ENCODE assay signal across 8 cellular contexts in genomic region chr3:49022751-49023171, GRCh38. TPM values are rescaled to one million over a fixed set of nuclear protein-coding genes. Genes with fewer than 3 reads are reported as not detected.
DNase-seq lines count a peak whose midpoint lies in the region; ATAC-seq, FAIRE-seq and TF ChIP-seq lines count a peak whose summit lies in the region.

No MANE protein-coding gene starts in this region.

- H3K27ac ChIP-seq in right atrium auricular region, result peak overlapping the region; percentile 100
- peak overlapping the region; percentile 98 to 99 for H3K27ac ChIP-seq in kidney (ENCODE audit: low read depth in 2 of 2, low read length in 2 of 2)
- H3K27ac ChIP-seq in thoracic aorta, result peak overlapping the region; percentile 99 to 100

- peak overlapping the region; percentile 99 for H3K27ac Mint-ChIP-seq in activated T-helper 1 cell treated with anti-CD3 and anti-CD28 coated beads, Interleukin-12 subunit alpha, Interleukin-12 subunit beta, Interleukin-2, Interleukin-4 antibody, amounts not matched to agents 30 ng/mL and 10 ng/mL and 1 ng/mL, durations not matched to agents 14 hours and 24 hours and 36 hours

- TF ChIP-seq CTCF in right atrium auricular region (IDR thresholded peaks at IDR 0.05) (no peak), kidney (IDR thresholded peaks at IDR 0.05; ENCODE audit: borderline replicate concordance, extremely low read depth, insufficient read depth) (no peak), thoracic aorta (IDR thresholded peaks at IDR 0.05) (no peak)

- H3K4me3 ChIP-seq in right atrium auricular region (peak overlapping the region; percentile 85 to 94), kidney (ENCODE audit: low read length in 2 of 2) (peak overlapping the region; percentile 92 to 97), thoracic aorta (peak overlapping the region; percentile 92)

- no peaks in the 10 kb centered on the region for H3K9me3 Mint-ChIP-seq in activated T-helper 1 cell treated with anti-CD3 and anti-CD28 coated beads, Interleukin-12 subunit alpha, Interleukin-12 subunit beta, Interleukin-2, Interleukin-4 antibody, amounts not matched to agents 30 ng/mL and 10 ng/mL and 1 ng/mL, durations not matched to agents 14 hours and 24 hours and 36 hours

- H3K27me3 ChIP-seq in right atrium auricular region (no peaks in the 10 kb centered on the region), thoracic aorta (replicated peaks; ENCODE audit: insufficient read depth) (no peaks in the 10 kb centered on the region)

- H3K27me3 Mint-ChIP-seq in activated T-helper 1 cell treated with anti-CD3 and anti-CD28 coated beads, Interleukin-12 subunit alpha, Interleukin-12 subunit beta, Interleukin-2, Interleukin-4 antibody, amounts not matched to agents 30 ng/mL and 10 ng/mL and 1 ng/mL, durations not matched to agents 14 hours and 24 hours and 36 hours (ENCODE audit: insufficient read depth), result no peaks in the 10 kb centered on the region

- intact Hi-C loops in cardiac septum (cut with DNase I), result no loop called here
- intact Hi-C loops in activated T-helper 1 cell treated with anti-CD3 and anti-CD28 coated beads, Interleukin-12 subunit alpha, Interleukin-12 subunit beta, Interleukin-2, Interleukin-4 antibody, amounts not matched to agents 30 ng/mL and 10 ng/mL and 1 ng/mL, durations not matched to agents 14 hours and 24 hours and 36 hours (cut with micrococcal nuclease), result loop anchor here (5.0 to 10.0 kb wide), 3 partner anchors 320 to 578 kb away; partner anchors contain the start of genes ATRIP, CCDC51, PFKFB4 and TMA7
- intact Hi-C loops in kidney (cut with DNase I), result no loop called here

- peak overlapping the region; percentile 93 to 100 for H3K9ac ChIP-seq in kidney (ENCODE audit: low read length in 2 of 2)

- H3K9me3 ChIP-seq in right atrium auricular region (no peaks in the 10 kb centered on the region), kidney (ENCODE audit: control insufficient read depth in 1 of 2, low read length in 2 of 2) (no peaks in the 10 kb centered on the region), thoracic aorta (no peaks in the 10 kb centered on the region)

- ATAC-seq in thoracic aorta (ENCODE audit: insufficient number of reproducible peaks, low FRiP score, low read depth) (no peak), left lobe of liver (no peak)

- peaks cover 42% of the 10 kb centered on the region for H3K4me1 Mint-ChIP-seq in activated T-helper 1 cell treated with anti-CD3 and anti-CD28 coated beads, Interleukin-12 subunit alpha, Interleukin-12 subunit beta, Interleukin-2, Interleukin-4 antibody, amounts not matched to agents 30 ng/mL and 10 ng/mL and 1 ng/mL, durations not matched to agents 14 hours and 24 hours and 36 hours (ENCODE audit: low read depth)

- peaks cover 0 to 58% of the 10 kb centered on the region in 2 donors for H3K4me1 ChIP-seq in right atrium auricular region
- peaks cover 7 to 25% of the 10 kb centered on the region in 2 donors for H3K4me1 ChIP-seq in kidney (ENCODE audit: control insufficient read depth in 1 of 2, insufficient read depth in 1 of 2, low read depth in 1 of 2, low read length in 2 of 2)
- peaks cover 29 to 35% of the 10 kb centered on the region in 2 donors for H3K4me1 ChIP-seq in thoracic aorta (ENCODE audit: control insufficient read depth in 1 of 2, low read depth in 2 of 2)

- peak overlapping the region; percentile 91 for H3K4me3 Mint-ChIP-seq in activated T-helper 1 cell treated with anti-CD3 and anti-CD28 coated beads, Interleukin-12 subunit alpha, Interleukin-12 subunit beta, Interleukin-2, Interleukin-4 antibody, amounts not matched to agents 30 ng/mL and 10 ng/mL and 1 ng/mL, durations not matched to agents 14 hours and 24 hours and 36 hours

- H3K36me3 Mint-ChIP-seq in activated T-helper 1 cell treated with anti-CD3 and anti-CD28 coated beads, Interleukin-12 subunit alpha, Interleukin-12 subunit beta, Interleukin-2, Interleukin-4 antibody, amounts not matched to agents 30 ng/mL and 10 ng/mL and 1 ng/mL, durations not matched to agents 14 hours and 24 hours and 36 hours (ENCODE audit: low read depth), result peaks cover 50% of the 10 kb centered on the region

- H3K36me3 ChIP-seq in right atrium auricular region (peaks cover 41% of the 10 kb centered on the region), kidney (ENCODE audit: control insufficient read depth in 1 of 2, insufficient read depth in 2 of 2, low read length in 2 of 2) (peaks cover 19 to 34% of the 10 kb centered on the region in 2 donors), thoracic aorta (peaks cover 25% of the 10 kb centered on the region)

- DNase-seq in right atrium auricular region (ENCODE audit: low spot score), result no peak
- DNase-seq in cardiac septum (ENCODE audit: low spot score), result no peak
- no peak for DNase-seq in activated T-helper 1 cell treated with anti-CD3 and anti-CD28 coated beads, Interleukin-12 subunit alpha, Interleukin-12 subunit beta, Interleukin-2, Interleukin-4 antibody, amounts not matched to agents 30 ng/mL and 10 ng/mL and 1 ng/mL, durations not matched to agents 14 hours and 24 hours and 36 hours (ENCODE audit: low spot score)
- DNase-seq in kidney, result peak; percentile 78
- DNase-seq in thoracic aorta (ENCODE audit: low spot score), result no peak
- no peak for DNase-seq in left lobe of liver (ENCODE audit: low spot score)
- DNase-seq in D341Med (ENCODE audit: low spot score), result no peak
- DNase-seq in OCI-M2 (lab: John Stamatoyannopoulos, UW; ENCODE audit: unreplicated experiment), result no peak

- no peak for FAIRE-seq in kidney (lab: Jason Lieb, UNC)

RNA-seq across cellular contexts. Expression of gene NDUFAF3, which starts 0.8 kb away (rescaled TPM):
- total RNA-seq in right atrium auricular region (100 to 1,000 TPM; 182 to 297 TPM), cardiac septum (140 TPM), kidney (106 TPM), thoracic aorta (100 to 1,000 TPM in 1 of 2 donors, 10 to 100 TPM in 1; 65.7 to 164 TPM), left lobe of liver (44.2 TPM)
- 126 and 129 TPM in 2 replicates for total RNA-seq in activated T-helper 1 cell treated with anti-CD3 and anti-CD28 coated beads, Interleukin-12 subunit alpha, Interleukin-12 subunit beta, Interleukin-2, Interleukin-4 antibody, amounts not matched to agents 30 ng/mL and 10 ng/mL and 1 ng/mL, durations not matched to agents 14 hours and 24 hours and 36 hours
- polyA plus RNA-seq in kidney (ENCODE audit: insufficient read depth, low read depth, low replicate concordance), result 190 TPM

RNA-seq across cellular contexts. Expression of gene DALRD3, which starts 4.4 kb away (rescaled TPM):
- total RNA-seq in right atrium auricular region, result 10 to 100 TPM in 1 of 2 donors, 1 to 10 TPM in 1; 9.5 to 11.8 TPM
- 13.6 TPM for total RNA-seq in cardiac septum
- 35.7 and 37.4 TPM in 2 replicates for total RNA-seq in activated T-helper 1 cell treated with anti-CD3 and anti-CD28 coated beads, Interleukin-12 subunit alpha, Interleukin-12 subunit beta, Interleukin-2, Interleukin-4 antibody, amounts not matched to agents 30 ng/mL and 10 ng/mL and 1 ng/mL, durations not matched to agents 14 hours and 24 hours and 36 hours
- 46.8 TPM for total RNA-seq in kidney
- 41.6 TPM for polyA plus RNA-seq in kidney (ENCODE audit: insufficient read depth, low read depth, low replicate concordance)
- total RNA-seq in thoracic aorta, result 10 to 100 TPM; 16.8 to 36.8 TPM
- 8.6 TPM for total RNA-seq in left lobe of liver

RNA-seq across cellular contexts. Expression of gene IMPDH2, which starts 6.4 kb away (rescaled TPM):
- total RNA-seq in right atrium auricular region (10 to 100 TPM; 32.1 to 68.7 TPM), cardiac septum (49.5 TPM), kidney (132 TPM), thoracic aorta (10 to 100 TPM; 56.0 to 96.2 TPM), left lobe of liver (38.6 TPM)
- 423 and 434 TPM in 2 replicates for total RNA-seq in activated T-helper 1 cell treated with anti-CD3 and anti-CD28 coated beads, Interleukin-12 subunit alpha, Interleukin-12 subunit beta, Interleukin-2, Interleukin-4 antibody, amounts not matched to agents 30 ng/mL and 10 ng/mL and 1 ng/mL, durations not matched to agents 14 hours and 24 hours and 36 hours
- 99.9 TPM for polyA plus RNA-seq in kidney (ENCODE audit: insufficient read depth, low read depth, low replicate concordance)

RNA-seq across cellular contexts. Expression of gene WDR6, which starts 15.6 kb away (rescaled TPM):
- total RNA-seq in right atrium auricular region (10 to 100 TPM; 51.2 to 71.1 TPM), cardiac septum (96.6 TPM), kidney (158 TPM), thoracic aorta (100 to 1,000 TPM in 1 of 2 donors, 10 to 100 TPM in 1; 89.9 to 121 TPM), left lobe of liver (79.5 TPM)
- total RNA-seq in activated T-helper 1 cell treated with anti-CD3 and anti-CD28 coated beads, Interleukin-12 subunit alpha, Interleukin-12 subunit beta, Interleukin-2, Interleukin-4 antibody, amounts not matched to agents 30 ng/mL and 10 ng/mL and 1 ng/mL, durations not matched to agents 14 hours and 24 hours and 36 hours, result 143 and 145 TPM in 2 replicates
- polyA plus RNA-seq in kidney (ENCODE audit: insufficient read depth, low read depth, low replicate concordance), result 105 TPM

RNA-seq across cellular contexts. Expression of gene P4HTM, which starts 32.7 kb away (rescaled TPM):
- total RNA-seq in right atrium auricular region (10 to 100 TPM; 40.5 to 45.4 TPM), cardiac septum (37.0 TPM), kidney (63.7 TPM), thoracic aorta (10 to 100 TPM; 57.6 to 75.1 TPM), left lobe of liver (13.7 TPM)
- total RNA-seq in activated T-helper 1 cell treated with anti-CD3 and anti-CD28 coated beads, Interleukin-12 subunit alpha, Interleukin-12 subunit beta, Interleukin-2, Interleukin-4 antibody, amounts not matched to agents 30 ng/mL and 10 ng/mL and 1 ng/mL, durations not matched to agents 14 hours and 24 hours and 36 hours, result 34.5 and 36.8 TPM in 2 replicates
- 72.6 TPM for polyA plus RNA-seq in kidney (ENCODE audit: insufficient read depth, low read depth, low replicate concordance)
